ENCODE assay signal across 24 cellular contexts in genomic region chr16:87196229-87196628, GRCh38.
"Had no signal": no experiment of that assay in that cellular context is flagged by ENCODE, and none has a peak within 500 bp of the region (broad histone marks: within the 10 kb centered on the region; RNA-seq: fewer than 3 reads in every experiment).

No MANE protein-coding gene starts in this region.

- DNase-seq: activated CD4-positive, alpha-beta memory T cell treated with anti-CD3 and anti-CD28 coated beads for 36 hours; activated CD4-positive, alpha-beta T cell treated with anti-CD3 and anti-CD28 coated beads, Interleukin-2, amount 10 ng/mL, durations not matched to agents 24 days and 14 days; activated CD8-positive, alpha-beta memory T cell treated with anti-CD3 and anti-CD28 coated beads, Interleukin-2, amount 50 U/mL, for 4 hours; activated effector memory CD4-positive, alpha-beta T cell treated with anti-CD3 and anti-CD28 coated beads, Interleukin-2, amount 50 U/mL, for 16 hours; activated naive CD4-positive, alpha-beta T cell treated with anti-CD3 and anti-CD28 coated beads for 36 hours; activated naive CD8-positive, alpha-beta T cell treated with anti-CD3 and anti-CD28 coated beads for 36 hours; activated T-cell treated with anti-CD3 and anti-CD28 coated beads, Interleukin-2, amount 50 U/mL, for 1 hour; adrenal gland; brain microvascular endothelial cell; endodermal cell; foreskin fibroblast; heart right ventricle; lower lobe of right lung; mesendoderm; ovary; spleen; stimulated activated naive CD4-positive, alpha-beta T cell; T-helper 17 cell; T1000; transverse colon; uterus; WERI-Rb-1 had no signal

- H3K4me1 ChIP-seq: adrenal gland, heart right ventricle, lower lobe of right lung, spleen, transverse colon, uterus had no signal

- H3K9me3 ChIP-seq: adrenal gland, ascending aorta, heart right ventricle, lower lobe of right lung, neutrophil, ovary, transverse colon, uterus had no signal

- H3K4me3 ChIP-seq: adrenal gland, ascending aorta, heart right ventricle, lower lobe of right lung, ovary, spleen, transverse colon, uterus had no signal

- H3K27ac ChIP-seq: adrenal gland, ascending aorta, brain microvascular endothelial cell, heart right ventricle, lower lobe of right lung, neutrophil, ovary, spleen, transverse colon, uterus, WERI-Rb-1 had no signal

- H3K36me3 ChIP-seq: adrenal gland, ascending aorta, brain microvascular endothelial cell, heart right ventricle, lower lobe of right lung, neutrophil, ovary, spleen, transverse colon, uterus, WERI-Rb-1 had no signal

- H3K27me3 ChIP-seq: adrenal gland, ascending aorta, brain microvascular endothelial cell, neutrophil, ovary, spleen, transverse colon, uterus had no signal
